ENCODE assay signal across 9 cellular contexts in the genomic region with DNA sequence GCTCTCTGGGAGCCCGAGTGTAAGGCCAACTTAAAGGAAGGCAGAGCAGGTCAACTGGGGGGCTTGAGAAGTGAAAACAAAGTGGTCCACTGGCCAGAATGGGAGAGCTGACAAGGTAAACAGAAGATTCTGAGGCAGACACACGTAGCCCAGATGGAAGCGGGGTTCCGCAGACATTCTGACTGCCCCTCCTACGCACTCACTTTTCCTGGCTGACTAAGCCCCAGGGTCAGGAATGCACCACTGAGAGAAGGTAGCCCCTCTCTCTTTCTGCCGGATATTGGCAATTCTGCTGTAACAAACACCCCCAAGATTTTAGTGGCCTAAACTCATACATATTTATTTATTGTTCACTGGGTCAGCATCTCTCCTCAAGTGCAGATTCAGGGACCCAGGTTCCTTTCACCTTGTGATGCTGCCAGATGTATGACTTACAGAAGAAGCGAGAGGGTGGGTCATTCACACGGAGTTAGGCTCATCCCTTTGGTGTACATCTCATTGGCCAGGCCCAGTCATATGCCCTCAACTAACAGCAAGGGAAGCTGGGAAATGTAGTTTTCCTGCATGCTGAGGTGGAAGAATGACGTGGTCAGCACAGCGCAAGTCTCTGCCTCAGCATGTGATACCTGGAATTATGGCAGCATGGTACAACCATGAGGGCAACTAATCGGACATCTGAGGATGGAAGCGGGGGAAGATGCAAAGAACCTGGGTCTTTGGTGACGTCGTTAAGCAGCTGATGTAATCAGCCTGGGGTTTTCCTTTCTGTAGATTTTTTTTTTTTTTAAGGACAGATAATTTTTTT. TPM values are rescaled to one million over a fixed set of nuclear protein-coding genes. Genes with fewer than 3 reads are reported as not detected.
DNase-seq lines count a peak whose midpoint lies in the region; ATAC-seq and TF ChIP-seq lines count a peak whose summit lies in the region.
"Had no signal": no experiment of that assay in that cellular context is flagged by ENCODE, and none has a peak within 500 bp of the region (broad histone marks: within the 10 kb centered on the region; RNA-seq: fewer than 3 reads in every experiment).

No MANE protein-coding gene starts in this region.

- H3K27ac ChIP-seq in A673 (ENCODE audit: low read depth, low read length, poor library complexity, severe bottlenecking) = no peak overlapping the region
- H3K27ac ChIP-seq: ovary had no signal

- H3K36me3 ChIP-seq in A673 (ENCODE audit: insufficient read depth, low read length, poor library complexity, severe bottlenecking) = no peaks in the 10 kb centered on the region
- H3K36me3 ChIP-seq in iPS-15b (ENCODE audit: control insufficient read depth, insufficient read depth, low read length) = no peaks in the 10 kb centered on the region
- H3K36me3 ChIP-seq: ovary had no signal

- BruUV-seq in A673 (replicated peaks; lab: Mats Ljungman, UMichigan) = no TSS peak

- CTCF ChIA-PET in A673 (lab: Charles Lee) = no interaction called here

- intact Hi-C loops in A673 (cut with micrococcal nuclease; ENCODE audit: unreplicated experiment) = no loop called here

- POLR2A ChIA-PET in A673 (lab: Charles Lee; ENCODE audit: low non-redundant PET) = no interaction called here

- no peak for TF ChIP-seq CTCF in A673 (conservative IDR thresholded peaks at IDR 0.05; ENCODE audit: low read depth, low read length)
- TF ChIP-seq CTCF in astrocyte of the spinal cord (IDR thresholded peaks at IDR 0.05; ENCODE audit: low read depth, low read length) = no peak

- DNase-seq in A673 (ENCODE audit: low spot score) (peak; percentile 64), astrocyte of the spinal cord (ENCODE audit: low read depth, low spot score) (peak; percentile 82), cerebellar nuclear complex (lab: John Stamatoyannopoulos, UW) (no peak)
- peak; percentile 40 to 55 for DNase-seq in stimulated activated CD4-positive, alpha-beta T cell treated with anti-CD3 and anti-CD28 coated beads, Interleukin-15, amount 100 ng/mL, for 48 hours (ENCODE audit: low read depth in 2 of 2)

- H3K9me3 ChIP-seq in A673 (ENCODE audit: low read depth, low read length, poor library complexity, severe bottlenecking) (no peaks in the 10 kb centered on the region), iPS-15b (ENCODE audit: control insufficient read depth, insufficient read depth, low read length) (no peaks in the 10 kb centered on the region)
- H3K9me3 ChIP-seq: ovary had no signal

- H3K4me1 ChIP-seq in A673 (ENCODE audit: insufficient read depth, low read length, poor library complexity, severe bottlenecking) (no peaks in the 10 kb centered on the region), iPS-15b (ENCODE audit: control insufficient read depth, insufficient read depth, low read length) (no peaks in the 10 kb centered on the region)

- no peaks in the 10 kb centered on the region for H3K27me3 ChIP-seq in A673 (replicated peaks; ENCODE audit: insufficient read depth, low read depth, low read length, poor library complexity)
- no peaks in the 10 kb centered on the region for H3K27me3 ChIP-seq in iPS-15b (ENCODE audit: control insufficient read depth, insufficient read depth, low read length)
- H3K27me3 ChIP-seq: ovary had no signal

- in situ Hi-C loops in astrocyte of the spinal cord (cut with HindIII; ENCODE audit: low sequenced_read_pairs) = no loop called here

- H3K9ac ChIP-seq in iPS-15b (ENCODE audit: low read depth, low read length) = no peak overlapping the region

- H3K4me3 ChIP-seq in A673 (ENCODE audit: low read depth, low read length, poor library complexity, severe bottlenecking) (no peak overlapping the region), astrocyte of the spinal cord (ENCODE audit: low read depth, low read length) (no peak overlapping the region), iPS-15b (ENCODE audit: low read depth, low read length) (peak overlapping the region; percentile 21)
- H3K4me3 ChIP-seq: ovary had no signal

- ATAC-seq in GM18909 (IDR thresholded peaks at IDR 0.05; ENCODE audit: poor library complexity, unreplicated experiment) (peak; percentile 79), HG03280 (IDR thresholded peaks at IDR 0.05; ENCODE audit: unreplicated experiment) (peak; percentile 86), SK-N-SH treated with all-trans-retinoic acid at 6 μM for 48 hours (peak; percentile 99)

TF ChIP-seq in SK-N-SH treated with all-trans-retinoic acid at 6 μM for 48 hours, 23 proteins besides CTCF, POLR2A, EP300 and RAD21:
- no peak for TF ChIP-seq ZNF565 (CRISPR knock-in tag; conservative IDR thresholded peaks at IDR 0.05; ENCODE audit: low read depth)
- no peak for TF ChIP-seq CREB5 (CRISPR knock-in tag; IDR thresholded peaks at IDR 0.05; ENCODE audit: low read depth)
- TF ChIP-seq, protein P1, sequence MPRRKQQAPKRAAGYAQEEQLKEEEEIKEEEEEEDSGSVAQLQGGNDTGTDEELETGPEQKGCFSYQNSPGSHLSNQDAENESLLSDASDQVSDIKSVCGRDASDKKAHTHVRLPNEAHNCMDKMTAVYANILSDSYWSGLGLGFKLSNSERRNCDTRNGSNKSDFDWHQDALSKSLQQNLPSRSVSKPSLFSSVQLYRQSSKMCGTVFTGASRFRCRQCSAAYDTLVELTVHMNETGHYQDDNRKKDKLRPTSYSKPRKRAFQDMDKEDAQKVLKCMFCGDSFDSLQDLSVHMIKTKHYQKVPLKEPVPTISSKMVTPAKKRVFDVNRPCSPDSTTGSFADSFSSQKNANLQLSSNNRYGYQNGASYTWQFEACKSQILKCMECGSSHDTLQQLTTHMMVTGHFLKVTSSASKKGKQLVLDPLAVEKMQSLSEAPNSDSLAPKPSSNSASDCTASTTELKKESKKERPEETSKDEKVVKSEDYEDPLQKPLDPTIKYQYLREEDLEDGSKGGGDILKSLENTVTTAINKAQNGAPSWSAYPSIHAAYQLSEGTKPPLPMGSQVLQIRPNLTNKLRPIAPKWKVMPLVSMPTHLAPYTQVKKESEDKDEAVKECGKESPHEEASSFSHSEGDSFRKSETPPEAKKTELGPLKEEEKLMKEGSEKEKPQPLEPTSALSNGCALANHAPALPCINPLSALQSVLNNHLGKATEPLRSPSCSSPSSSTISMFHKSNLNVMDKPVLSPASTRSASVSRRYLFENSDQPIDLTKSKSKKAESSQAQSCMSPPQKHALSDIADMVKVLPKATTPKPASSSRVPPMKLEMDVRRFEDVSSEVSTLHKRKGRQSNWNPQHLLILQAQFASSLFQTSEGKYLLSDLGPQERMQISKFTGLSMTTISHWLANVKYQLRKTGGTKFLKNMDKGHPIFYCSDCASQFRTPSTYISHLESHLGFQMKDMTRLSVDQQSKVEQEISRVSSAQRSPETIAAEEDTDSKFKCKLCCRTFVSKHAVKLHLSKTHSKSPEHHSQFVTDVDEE (CRISPR knock-in tag; IDR thresholded peaks at IDR 0.05) = no peak
- no peak for TF ChIP-seq RARB (CRISPR knock-in tag; IDR thresholded peaks at IDR 0.05)
- TF ChIP-seq TCF4 (CRISPR knock-in tag; IDR thresholded peaks at IDR 0.05; ENCODE audit: borderline replicate concordance) = no peak
- TF ChIP-seq, protein P2, sequence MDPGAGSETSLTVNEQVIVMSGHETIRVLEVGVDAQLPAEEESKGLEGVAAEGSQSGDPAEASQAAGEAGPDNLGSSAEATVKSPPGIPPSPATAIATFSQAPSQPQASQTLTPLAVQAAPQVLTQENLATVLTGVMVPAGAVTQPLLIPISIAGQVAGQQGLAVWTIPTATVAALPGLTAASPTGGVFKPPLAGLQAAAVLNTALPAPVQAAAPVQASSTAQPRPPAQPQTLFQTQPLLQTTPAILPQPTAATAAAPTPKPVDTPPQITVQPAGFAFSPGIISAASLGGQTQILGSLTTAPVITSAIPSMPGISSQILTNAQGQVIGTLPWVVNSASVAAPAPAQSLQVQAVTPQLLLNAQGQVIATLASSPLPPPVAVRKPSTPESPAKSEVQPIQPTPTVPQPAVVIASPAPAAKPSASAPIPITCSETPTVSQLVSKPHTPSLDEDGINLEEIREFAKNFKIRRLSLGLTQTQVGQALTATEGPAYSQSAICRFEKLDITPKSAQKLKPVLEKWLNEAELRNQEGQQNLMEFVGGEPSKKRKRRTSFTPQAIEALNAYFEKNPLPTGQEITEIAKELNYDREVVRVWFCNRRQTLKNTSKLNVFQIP (CRISPR knock-in tag; IDR thresholded peaks at IDR 0.05; ENCODE audit: borderline replicate concordance, low read depth) = no peak
- no peak for TF ChIP-seq CSRNP3 (CRISPR knock-in tag; IDR thresholded peaks at IDR 0.05)
- no peak for TF ChIP-seq CSDC2 (CRISPR knock-in tag; IDR thresholded peaks at IDR 0.05)
- no peak for TF ChIP-seq TOX (CRISPR knock-in tag; IDR thresholded peaks at IDR 0.05; ENCODE audit: borderline replicate concordance)
- TF ChIP-seq ZNF70 (CRISPR knock-in tag; IDR thresholded peaks at IDR 0.05) = no peak
- no peak for TF ChIP-seq PPARA (CRISPR knock-in tag; IDR thresholded peaks at IDR 0.05; ENCODE audit: borderline replicate concordance)
- no peak for TF ChIP-seq BACH2 (CRISPR knock-in tag; IDR thresholded peaks at IDR 0.05; ENCODE audit: borderline replicate concordance)
- TF ChIP-seq ARNTL (CRISPR knock-in tag; IDR thresholded peaks at IDR 0.05; ENCODE audit: borderline replicate concordance, low read depth) = no peak
TF ChIP-seq in SK-N-SH treated with all-trans-retinoic acid at 6 μM for 48 hours: peak in this region for 0.

RNA-seq across cellular contexts. Expression of gene MRPS6, which starts 43.5 kb away (rescaled TPM):
- total RNA-seq in A673 (2021) = 99.7 and 115 TPM in 2 replicates

RNA-seq across cellular contexts. Expression of gene SLC5A3, which starts 43.5 kb away (rescaled TPM):
- total RNA-seq in A673 (2021) = 18.4 and 20.5 TPM in 2 replicates

Comparison
In these comparisons a context has a peak if more than half of its experiments do, and no peak if none do; other contexts are left out.
1. DNase-seq: peak in A673 (single experiment), astrocyte of the spinal cord (single experiment) and stimulated activated CD4-positive, alpha-beta T cell treated with anti-CD3 and anti-CD28 coated beads, Interleukin-15, amount 100 ng/mL, for 48 hours (2 of 2); none in cerebellar nuclear complex (0 of 2).
2. Peak in every context shown above with its lines, with median percentiles within 50 percentile points of each other: ATAC-seq.